In genomic region chr4:10403633-10404445, GRCh38 we compare ENCODE assay signal across 9 cellular contexts. TPM values are rescaled to one million over a fixed set of nuclear protein-coding genes. Genes with fewer than 3 reads are reported as not detected.
DNase-seq lines count a peak whose midpoint lies in the region; ATAC-seq, FAIRE-seq and TF ChIP-seq lines count a peak whose summit lies in the region.
"Had no signal": no experiment of that assay in that cellular context is flagged by ENCODE, and none has a peak within 500 bp of the region (broad histone marks: within the 10 kb centered on the region; RNA-seq: fewer than 3 reads in every experiment).

No MANE protein-coding gene starts in this region.

- WGBS in HepG2 (ENCODE audit: low lambda C conversion rate) = 24% methylated on average over 6 of the region's 6 CpGs

- POLR2A ChIA-PET in MCF 10A (lab: Yijun Ruan, JAX) (interaction anchor here (0.6 to 1.7 kb wide), 5 partner anchors 10 to 245 kb away, joined by 3 to 8 read pairs (median 4); no protein-coding TSS in a partner anchor), HepG2 (lab: Yijun Ruan, JAX) (no interaction called here)

- no peaks in the 10 kb centered on the region for H4K20me1 ChIP-seq in HepG2 (ENCODE audit: insufficient read depth, low read length)

- no peaks in the 10 kb centered on the region for H3K27me3 Mint-ChIP-seq in MCF 10A (ENCODE audit: insufficient read depth, unreplicated experiment)

- H3K36me3 Mint-ChIP-seq in MCF 10A (ENCODE audit: insufficient read depth, unreplicated experiment) = no peaks in the 10 kb centered on the region
- H3K36me3 Mint-ChIP-seq: activated naive CD4-positive, alpha-beta T cell treated with anti-CD3 and anti-CD28 coated beads, Interleukin-2, amount 50 U/mL, for 72 hours had no signal

- no peak for TF ChIP-seq EP300 in HepG2 (IDR thresholded peaks at IDR 0.05; ENCODE audit: low read depth in 2 of 2, low read length in 2 of 2)
- no peak for TF ChIP-seq EP300 in HepG2 (CRISPR knock-in tag; IDR thresholded peaks at IDR 0.05; ENCODE audit: borderline replicate concordance)

- no peak overlapping the region for H2AFZ ChIP-seq in HepG2 (ENCODE audit: low read length)

- H3K27ac ChIP-seq in cardiac muscle cell (peak overlapping the region; percentile 7), HepG2 (ENCODE audit: extremely low read length, insufficient read depth, low read length) (no peak overlapping the region)

- TF ChIP-seq CTCF in cardiac muscle cell (IDR thresholded peaks at IDR 0.05; ENCODE audit: low read depth, low read length) (peak; percentile 51), MCF 10A (IDR thresholded peaks at IDR 0.05; ENCODE audit: unreplicated experiment) (peak; percentile 36), HepG2 (CRISPR knock-in tag; IDR thresholded peaks at IDR 0.05) (peak; percentile 61)

- no peaks in the 10 kb centered on the region for H3K36me3 ChIP-seq in cardiac muscle cell
- H3K36me3 ChIP-seq in HepG2 (replicated peaks in 1 of 2; ENCODE audit: control insufficient read depth in 1 of 2, insufficient read depth in 2 of 2, low read length in 2 of 2) = no peaks in the 10 kb centered on the region

- intact Hi-C loops in cardiac septum (cut with DNase I) = loop anchor here (10.0 kb wide), 2 partner anchors 141 to 239 kb away; no protein-coding TSS in a partner anchor
- intact Hi-C loops in MCF 10A (cut with micrococcal nuclease) = loop anchor here (1.0 to 5.0 kb wide), 4 partner anchors 239 to 642 kb away; no protein-coding TSS in a partner anchor
- intact Hi-C loops in HepG2 (cut with micrococcal nuclease; ENCODE audit: unreplicated experiment) = loop anchor here (1.0 to 2.0 kb wide), 2 partner anchors 239 to 247 kb away; no protein-coding TSS in a partner anchor

- in situ Hi-C loops in HepG2 (cut with HindIII; ENCODE audit: extremely low pct_ligation_motif_present, low pct_unique_long_range_greater_than_20kb) = loop anchor here (5.0 to 25.0 kb wide), 2 partner anchors 242 to 642 kb away; no protein-coding TSS in a partner anchor

- no peak overlapping the region for H3K4me2 ChIP-seq in HepG2 (ENCODE audit: low read depth, low read length)

- no peak overlapping the region for H3K27ac Mint-ChIP-seq in MCF 10A (ENCODE audit: low read depth, unreplicated experiment)

- H3K4me1 ChIP-seq in cardiac muscle cell (ENCODE audit: low read depth) = peaks cover 10% of the 10 kb centered on the region
- no peaks in the 10 kb centered on the region for H3K4me1 ChIP-seq in HepG2 (ENCODE audit: insufficient read depth, low read length)

- no peak overlapping the region for H3K4me3 Mint-ChIP-seq in MCF 10A (ENCODE audit: unreplicated experiment)

- BruUV-seq in MCF 10A (replicated peaks; lab: Mats Ljungman, UMichigan) (no TSS peak), HepG2 (replicated peaks; lab: Mats Ljungman, UMichigan) (no TSS peak)

- CTCF ChIA-PET in MCF 10A (lab: Yijun Ruan, JAX) = interaction anchor here (0.5 to 12.8 kb wide), 37 partner anchors 9 to 603 kb away, joined by 3 to 454 read pairs (median 4); partner anchors contain the start of gene ZNF518B
- CTCF ChIA-PET in HepG2 (lab: Yijun Ruan, JAX; ENCODE audit: low intra/inter-chr PET ratio, low total read pairs) = interaction anchor here (1.5 to 1.9 kb wide), 4 partner anchors 239 to 641 kb away, joined by 4 to 13 read pairs (median 6); no protein-coding TSS in a partner anchor

- H3K4me3 ChIP-seq in cardiac muscle cell = no peak overlapping the region
- no peak overlapping the region for H3K4me3 ChIP-seq in HepG2 (replicated peaks in 1 of 3; ENCODE audit: insufficient read depth in 1 of 3, low read depth in 2 of 3, low read length in 3 of 3)

- peak; percentile 64 for FAIRE-seq in HepG2 (lab: Jason Lieb, UNC)

- no peak for TF ChIP-seq RAD21 in HepG2 (CRISPR knock-in tag; IDR thresholded peaks at IDR 0.05)

- no peak for TF ChIP-seq POLR2A in HepG2 (IDR thresholded peaks at IDR 0.05; ENCODE audit: insufficient read depth in 1 of 2, low read depth in 2 of 2, low read length in 2 of 2)

- ATAC-seq in HepG2 (peak; percentile 65), GM19452 (IDR thresholded peaks at IDR 0.05; ENCODE audit: unreplicated experiment) (no peak), HG02798 (IDR thresholded peaks at IDR 0.05; ENCODE audit: poor library complexity, unreplicated experiment) (no peak)
- ATAC-seq: activated naive CD4-positive, alpha-beta T cell treated with anti-CD3 and anti-CD28 coated beads, Interleukin-2, amount 50 U/mL, for 72 hours had no signal

- H3K27me3 ChIP-seq in cardiac muscle cell = no peaks in the 10 kb centered on the region
- no peaks in the 10 kb centered on the region for H3K27me3 ChIP-seq in HepG2 (ENCODE audit: control insufficient read depth in 1 of 2, insufficient read depth in 2 of 2, low read length in 2 of 2)

- H3K4me1 Mint-ChIP-seq in MCF 10A (ENCODE audit: insufficient read depth, unreplicated experiment) = peaks cover 4% of the 10 kb centered on the region

- no peaks in the 10 kb centered on the region for H3K9me3 Mint-ChIP-seq in MCF 10A (ENCODE audit: unreplicated experiment)
- H3K9me3 Mint-ChIP-seq: activated naive CD4-positive, alpha-beta T cell treated with anti-CD3 and anti-CD28 coated beads, Interleukin-2, amount 50 U/mL, for 72 hours had no signal

- DNase-seq in cardiac muscle cell (ENCODE audit: low read depth in 1 of 2, low spot score in 1 of 2) (peak; percentile 57 to 71), cardiac septum (ENCODE audit: low spot score) (no peak), NCI-H146 (lab: John Stamatoyannopoulos, UW) (peak; percentile 61), MCF 10A (ENCODE audit: unreplicated experiment) (peak; percentile 55), HepG2 (ENCODE audit: low spot score) (peak; percentile 29), activated gamma-delta T cell (lab: John Stamatoyannopoulos, UW) (no peak)

- H3K9me3 ChIP-seq in cardiac muscle cell (ENCODE audit: low read depth) = no peaks in the 10 kb centered on the region
- H3K9me3 ChIP-seq in HepG2 (ENCODE audit: low read length) = no peaks in the 10 kb centered on the region

- no peak overlapping the region for H3K9ac ChIP-seq in HepG2 (ENCODE audit: insufficient read depth, low read depth, low read length)

- H3K79me2 ChIP-seq in HepG2 (ENCODE audit: insufficient read depth, low read length) = no peaks in the 10 kb centered on the region

TF ChIP-seq in HepG2, 621 proteins besides CTCF, POLR2A, EP300 and RAD21:
- TF ChIP-seq SMC3 (IDR thresholded peaks at IDR 0.05; ENCODE audit: low read length) (peak; percentile 67), STAG1 (CRISPR knock-in tag; IDR thresholded peaks at IDR 0.05) (peak; percentile 75), ZNF660 (CRISPR knock-in tag; IDR thresholded peaks at IDR 0.05; ENCODE audit: borderline replicate concordance, low read depth) (no peak)

RNA-seq across cellular contexts. Expression of gene ZNF518B, which starts 53.4 kb away (rescaled TPM):
- 27.5 and 35.2 TPM in 2 replicates for total RNA-seq in cardiac muscle cell
- polyA plus RNA-seq in cardiac muscle cell = 15.8 and 17.0 TPM in 2 replicates
- total RNA-seq in cardiac septum = 22.7 TPM
- 1.5 and 3.1 TPM in 2 replicates for total RNA-seq in MCF 10A (2022)
- 0.02 and 0.17 TPM in 2 replicates for total RNA-seq in HepG2 (2016; rRNA removed; fragmentation: Illumina TruSeq; extraction: Trizol)
- total RNA-seq in HepG2 (2016; cell fraction: cytosol; rRNA removed; fragmentation: Illumina TruSeq; extraction: Trizol; ENCODE audit: low read depth) = not detected in 2 replicates
- total RNA-seq in HepG2 (2016; cell fraction: insoluble cytoplasmic fraction; rRNA removed; fragmentation: Illumina TruSeq; extraction: Trizol) = 0.02 TPM in 1 of 2 replicates, not detected in the other
- 0.03 TPM in 1 of 2 replicates, not detected in the other for total RNA-seq in HepG2 (2016; cell fraction: membrane; rRNA removed; fragmentation: Illumina TruSeq; extraction: Trizol)
- 0.09 TPM in 1 of 2 replicates, not detected in the other for total RNA-seq in HepG2 (2016; cell fraction: nucleus; rRNA removed; fragmentation: Illumina TruSeq; extraction: Trizol)
- not detected in 2 replicates for polyA plus RNA-seq in HepG2 (2011; rRNA removed)
- polyA plus RNA-seq in HepG2 (2011; cell fraction: cytosol; rRNA removed) = not detected in 2 replicates
- polyA plus RNA-seq in HepG2 (2011; cell fraction: nucleus; rRNA removed) = not detected in 2 replicates
- not detected in 2 replicates for polyA plus RNA-seq in HepG2 (2012)
- polyA plus RNA-seq in HepG2 (2016; cell fraction: cytosol; fragmentation: Illumina TruSeq; extraction: Trizol; ENCODE audit: low read depth) = not detected in 2 replicates
- polyA plus RNA-seq in HepG2 (2016; cell fraction: insoluble cytoplasmic fraction; fragmentation: Illumina TruSeq; extraction: Trizol; ENCODE audit: low read depth) = 0.07 TPM in 1 of 2 replicates, not detected in the other
- polyA plus RNA-seq in HepG2 (2016; cell fraction: membrane; fragmentation: Illumina TruSeq; extraction: Trizol; ENCODE audit: low read depth) = not detected in 2 replicates
- polyA plus RNA-seq in HepG2 (2016; cell fraction: nucleus; fragmentation: Illumina TruSeq; extraction: Trizol; ENCODE audit: insufficient read depth, low read depth) = not detected in 2 replicates
- 0.05 TPM in 1 of 2 replicates, not detected in the other for polyA minus RNA-seq in HepG2 (2011; rRNA and poly(A)+ RNA removed; ENCODE audit: low replicate concordance)
- polyA minus RNA-seq in HepG2 (2011; cell fraction: cytosol; rRNA and poly(A)+ RNA removed) = not detected in 2 replicates
- 0.25 TPM in 1 of 2 replicates, not detected in the other for polyA minus RNA-seq in HepG2 (2011; cell fraction: nucleus; rRNA and poly(A)+ RNA removed)

Comparison
In these comparisons a context has a peak if more than half of its experiments do, and no peak if none do; other contexts are left out.
1. DNase-seq: peak in cardiac muscle cell (2 of 2), NCI-H146 (single experiment), MCF 10A (single experiment) and HepG2 (single experiment); none in cardiac septum (single experiment) and activated gamma-delta T cell (single experiment).
2. Peak in every context shown above with its lines, with median percentiles within 50 percentile points of each other: CTCF ChIP-seq.